8 cellular contexts compared by ENCODE assay signal in the genomic region with DNA sequence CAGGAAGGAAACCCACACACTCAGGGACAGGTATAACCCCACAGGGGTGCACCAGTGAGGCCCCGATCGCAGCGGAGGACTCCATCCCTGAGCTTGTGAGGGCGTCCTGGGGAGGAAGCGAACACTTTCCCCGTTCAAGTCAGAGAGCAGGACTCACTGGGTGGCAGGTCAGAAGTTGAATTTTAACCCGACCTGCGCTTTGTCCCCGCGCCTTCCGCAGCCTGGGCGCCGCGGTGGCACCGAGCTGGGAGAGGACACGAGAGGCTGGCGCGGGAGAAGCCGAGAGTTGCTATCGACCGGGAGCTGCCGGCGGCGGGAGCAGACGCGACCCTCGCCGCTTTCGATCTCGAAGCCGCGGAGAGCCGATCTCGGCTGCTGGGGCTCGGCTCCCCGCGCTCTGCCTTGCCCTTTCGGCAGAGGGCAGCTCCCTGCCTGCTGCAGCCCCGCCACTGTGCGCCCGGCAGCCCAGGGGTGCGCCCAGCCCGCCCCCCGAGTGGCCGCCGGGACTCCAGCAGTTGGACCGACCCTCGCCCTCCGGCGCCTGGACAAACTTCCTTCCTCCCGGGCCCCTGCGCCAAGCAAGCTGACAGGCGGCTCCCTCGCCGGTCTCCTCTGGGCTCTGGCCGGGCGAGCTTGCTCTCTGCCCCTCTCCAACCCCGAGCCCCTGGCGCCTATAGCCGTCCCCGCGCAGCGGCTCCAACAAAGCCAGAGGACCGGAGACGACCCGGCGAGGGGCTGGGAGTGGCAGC. TPM values are rescaled to one million over a fixed set of nuclear protein-coding genes. Genes with fewer than 3 reads are reported as not detected.
DNase-seq lines count a peak whose midpoint lies in the region; ATAC-seq and TF ChIP-seq lines count a peak whose summit lies in the region.

No MANE protein-coding gene starts in this region.

- POLR2A ChIA-PET in RWPE1 (lab: Yijun Ruan, JAX; ENCODE audit: low non-redundant PET): no interaction called here

- H4K20me1 ChIP-seq in fibroblast of lung (ENCODE audit: control insufficient read depth, extremely low read depth, insufficient read depth, low read length): no peaks in the 10 kb centered on the region

- peak overlapping the region; percentile 28 for H3K4me3 ChIP-seq in RWPE2 (ENCODE audit: severe bottlenecking)
- H3K4me3 ChIP-seq in fibroblast of lung (replicated peaks in 1 of 4; ENCODE audit: control extremely low read depth in 1 of 4, insufficient read depth in 1 of 4, low read depth in 3 of 4, low read length in 4 of 4): peak overlapping the region; percentile 74 to 94 (median 88)
- peak overlapping the region; percentile 75 to 85 for H3K4me3 ChIP-seq in muscle layer of duodenum (ENCODE audit: low read depth in 1 of 2, low read length in 2 of 2)

- CTCF ChIA-PET in RWPE1 (lab: Yijun Ruan, JAX): no interaction called here

- no peaks in the 10 kb centered on the region for H3K9me3 ChIP-seq in RWPE2 (ENCODE audit: severe bottlenecking)
- no peaks in the 10 kb centered on the region for H3K9me3 ChIP-seq in fibroblast of lung (ENCODE audit: control insufficient read depth, insufficient read depth, low read depth, low read length)
- H3K9me3 ChIP-seq in muscle layer of duodenum (ENCODE audit: control insufficient read depth in 1 of 2, low read length in 2 of 2): no peaks in the 10 kb centered on the region

- peak overlapping the region; percentile 49 for H3K4me2 ChIP-seq in fibroblast of lung (ENCODE audit: extremely low read depth, insufficient read depth, low read length)

- peak overlapping the region; percentile 69 for H2AFZ ChIP-seq in fibroblast of lung (ENCODE audit: low read length)

- DNase-seq in DMS153 (lab: John Stamatoyannopoulos, UW) (peak; percentile 68), RWPE2 (ENCODE audit: low spot score) (peak; percentile 48), fibroblast of lung (ENCODE audit: low read depth in 2 of 2) (peak; percentile 64 to 66), RWPE1 (ENCODE audit: low spot score) (no peak), HT-29 (ENCODE audit: low spot score) (no peak)

- H3K79me2 ChIP-seq in fibroblast of lung (ENCODE audit: control insufficient read depth, insufficient read depth, low read length): peaks cover 33% of the 10 kb centered on the region

- no peaks in the 10 kb centered on the region for H3K4me1 ChIP-seq in RWPE2 (ENCODE audit: insufficient read depth, poor library complexity, severe bottlenecking)
- peaks cover 3% of the 10 kb centered on the region for H3K4me1 ChIP-seq in fibroblast of lung (ENCODE audit: control insufficient read depth, extremely low read depth, insufficient read depth, low read length)
- peaks cover 0 to 8% of the 10 kb centered on the region in 2 donors for H3K4me1 ChIP-seq in muscle layer of duodenum (ENCODE audit: control insufficient read depth in 1 of 2, insufficient read depth in 2 of 2, low read length in 2 of 2)

- H3K36me3 ChIP-seq in RWPE2 (ENCODE audit: low read depth) (no peaks in the 10 kb centered on the region), fibroblast of lung (ENCODE audit: control insufficient read depth, insufficient read depth, low read length) (no peaks in the 10 kb centered on the region), muscle layer of duodenum (ENCODE audit: control insufficient read depth in 1 of 2, insufficient read depth in 2 of 2, low read length in 2 of 2) (no peaks in the 10 kb centered on the region)

- H3K27me3 ChIP-seq in RWPE2 (ENCODE audit: insufficient read depth, poor library complexity, severe bottlenecking): peaks cover 65% of the 10 kb centered on the region
- no peaks in the 10 kb centered on the region for H3K27me3 ChIP-seq in fibroblast of lung (ENCODE audit: control insufficient read depth, insufficient read depth, low read length)
- H3K27me3 ChIP-seq in muscle layer of duodenum (ENCODE audit: low read depth, low read length): no peaks in the 10 kb centered on the region

- H3K27ac ChIP-seq in RWPE2 (ENCODE audit: poor library complexity, severe bottlenecking): no peak overlapping the region
- peak overlapping the region; percentile 66 for H3K27ac ChIP-seq in fibroblast of lung (ENCODE audit: insufficient read depth, low read length)
- H3K27ac ChIP-seq in muscle layer of duodenum (ENCODE audit: low read length): peak overlapping the region; percentile 36
- H3K27ac ChIP-seq in RWPE1: no peak overlapping the region

- peak; percentile 44 for ATAC-seq in GM19328 (IDR thresholded peaks at IDR 0.05; ENCODE audit: unreplicated experiment)
- ATAC-seq in HG03139 (IDR thresholded peaks at IDR 0.05; ENCODE audit: unreplicated experiment): peak; percentile 54
- peak; percentile 76 for ATAC-seq in RWPE2 (ENCODE audit: low read depth)

- TF ChIP-seq CTCF in RWPE2 (IDR thresholded peaks at IDR 0.05; ENCODE audit: poor library complexity, severe bottlenecking) (no peak), fibroblast of lung (conservative IDR thresholded peaks at IDR 0.05 in 1 of 2, IDR thresholded peaks at IDR 0.05 in 1 of 2; ENCODE audit: low read depth in 1 of 2, low read length in 2 of 2) (no peak), RWPE1 (conservative IDR thresholded peaks at IDR 0.05; ENCODE audit: low read depth) (no peak)

- H3K9ac ChIP-seq in fibroblast of lung (ENCODE audit: insufficient read depth, low read length): peak overlapping the region; percentile 85

RNA-seq across cellular contexts. Expression of gene LIN7A, which starts 0.9 kb away (rescaled TPM):
- 9.5 and 22.8 TPM in 2 replicates for total RNA-seq in fibroblast of lung
- polyA plus RNA-seq in fibroblast of lung: 6.9 and 35.3 TPM in 2 replicates
- 5.1 and 19.4 TPM in 2 replicates for polyA plus RNA-seq in fibroblast of lung (2012)
- 2.9 and 3.6 TPM in 2 replicates for polyA minus RNA-seq in fibroblast of lung (ENCODE audit: low replicate concordance)
- not detected in 2 replicates for total RNA-seq in HT-29 (2014; rRNA removed; shearing (Covaris generic))

Comparison
In these comparisons a context has a peak if more than half of its experiments do, and no peak if none do; other contexts are left out.
1. DNase-seq: peak in DMS153 (single experiment), RWPE2 (single experiment) and fibroblast of lung (2 of 2); none in RWPE1 (single experiment) and HT-29 (single experiment).
2. H3K27ac ChIP-seq: peak in fibroblast of lung (single experiment) and muscle layer of duodenum (single experiment); none in RWPE2 (single experiment) and RWPE1 (single experiment).
3. H3K4me3 ChIP-seq: peak in every context shown above with its lines; median percentile 88 in fibroblast of lung; 80 in muscle layer of duodenum; 28 in RWPE2.
4. RNA of gene LIN7A, which starts 0.9 kb away (total RNA-seq): 9.5 to 22.8 TPM in fibroblast of lung; not detected in HT-29; every median in the first group is over 10 times any median in the second.
5. Peak in every context shown above with its lines, with median percentiles within 50 percentile points of each other: ATAC-seq.